Comparison of ENCODE assay signal across 1 cellular context in genomic region chr2:216229488-216229887, GRCh38.
TF ChIP-seq lines count a peak whose summit lies in the region.

No MANE protein-coding gene starts in this region.

TF ChIP-seq in K562, 482 proteins besides CTCF, POLR2A, EP300 and RAD21 (continued from another document and continues in another):
- TF ChIP-seq PHF20 (IDR thresholded peaks at IDR 0.05; ENCODE audit: partially characterized antibody) (no peak), FOXJ2 (tag; IDR thresholded peaks at IDR 0.05) (peak; percentile 28; the same call in 1 of the 2 replicates), TCF15 (CRISPR knock-in tag; IDR thresholded peaks at IDR 0.05) (no peak), ATF7 (IDR thresholded peaks at IDR 0.05) (0 out of 2 replicates have a peak, but pooled peaks have one; percentile 11), SMAD1 (IDR thresholded peaks at IDR 0.05; ENCODE audit: low read depth, low read length, partially characterized antibody) (no peak), ZNF407 (IDR thresholded peaks at IDR 0.05; ENCODE audit: low read depth) (no peak), POU5F1 (IDR thresholded peaks at IDR 0.05; ENCODE audit: borderline replicate concordance, low read depth, low read length, partially characterized antibody) (no peak), MAX (CRISPR knock-in tag; IDR thresholded peaks at IDR 0.05) (no peak), SIN3A (IDR thresholded peaks at IDR 0.05; ENCODE audit: borderline replicate concordance in 2 of 2, control insufficient read depth in 1 of 2, low read depth in 2 of 2, low read length in 2 of 2) (no peak), ZFP1 (CRISPR knock-in tag; IDR thresholded peaks at IDR 0.05) (0 out of 2 replicates have a peak, but pooled peaks have one; percentile 45), ZNF77 (CRISPR knock-in tag; IDR thresholded peaks at IDR 0.05) (no peak), RBBP5 (IDR thresholded peaks at IDR 0.05; ENCODE audit: borderline replicate concordance, insufficient read depth, low read length, poor library complexity, severe bottlenecking) (no peak), ZNF384 (IDR thresholded peaks at IDR 0.05; ENCODE audit: low read depth, low read length) (peak; percentile 78), TCF7 (IDR thresholded peaks at IDR 0.05; ENCODE audit: borderline replicate concordance) (no peak), TRIM24 (IDR thresholded peaks at IDR 0.05) (peak in 1 of 2 experiments; percentile 29; a peak in 1 of 4 replicates), ZKSCAN8 (CRISPR knock-in tag; IDR thresholded peaks at IDR 0.05) (no peak), ZNF764 (CRISPR knock-in tag; IDR thresholded peaks at IDR 0.05; ENCODE audit: low read depth) (no peak), RCOR1 (IDR thresholded peaks at IDR 0.05; ENCODE audit: borderline replicate concordance in 1 of 2, low read depth in 2 of 2, low read length in 2 of 2) (peak in 1 of 2 experiments; percentile 23; a peak in 1 of 4 replicates), HDAC6 (IDR thresholded peaks at IDR 0.05; ENCODE audit: low read depth, low read length) (no peak), MYC (IDR thresholded peaks at IDR 0.05; ENCODE audit: low read depth, low read length) (no peak), MYC (CRISPR knock-in tag; IDR thresholded peaks at IDR 0.05; ENCODE audit: borderline replicate concordance, low read depth) (no peak), ADNP (tag; IDR thresholded peaks at IDR 0.05) (no peak), SMARCA4 (IDR thresholded peaks at IDR 0.05) (peak; percentile 71), XRCC5 (IDR thresholded peaks at IDR 0.05; ENCODE audit: low read depth, low read length) (no peak), PATZ1 (CRISPR knock-in tag; IDR thresholded peaks at IDR 0.05; ENCODE audit: borderline replicate concordance) (no peak), ZFX (CRISPR knock-in tag; IDR thresholded peaks at IDR 0.05) (no peak), MYBL2 (IDR thresholded peaks at IDR 0.05; ENCODE audit: low read depth) (no peak), MYBL2 (CRISPR knock-in tag; IDR thresholded peaks at IDR 0.05; ENCODE audit: borderline replicate concordance) (no peak), GATAD2B (IDR thresholded peaks at IDR 0.05; ENCODE audit: borderline replicate concordance) (no peak), ZBTB43 (CRISPR knock-in tag; IDR thresholded peaks at IDR 0.05) (no peak), SNRNP70 (optimal IDR thresholded peaks at IDR 0.05; ENCODE audit: low read depth, low read length) (no peak), CTBP1 (IDR thresholded peaks at IDR 0.05; ENCODE audit: borderline replicate concordance) (0 out of 2 replicates have a peak, but pooled peaks have one; percentile 22), ELF1 (tag; IDR thresholded peaks at IDR 0.05) (no peak), HEY1 (CRISPR knock-in tag; IDR thresholded peaks at IDR 0.05; ENCODE audit: borderline replicate concordance) (no peak), CHD2 (IDR thresholded peaks at IDR 0.05; ENCODE audit: low read depth, low read length) (no peak), ZNF699 (CRISPR knock-in tag; IDR thresholded peaks at IDR 0.05; ENCODE audit: insufficient replicate concordance) (no peak), HNRNPK (IDR thresholded peaks at IDR 0.05; ENCODE audit: low read depth, low read length, poor library complexity, severe bottlenecking) (no peak), SRSF3 (IDR thresholded peaks at IDR 0.05; ENCODE audit: insufficient read depth, low read length) (no peak), ZNF165 (CRISPR knock-in tag; IDR thresholded peaks at IDR 0.05; ENCODE audit: borderline replicate concordance) (no peak), BHLHE40 (IDR thresholded peaks at IDR 0.05; ENCODE audit: low read length) (no peak), CGGBP1 (CRISPR knock-in tag; IDR thresholded peaks at IDR 0.05) (no peak), HOXB6 (CRISPR knock-in tag; IDR thresholded peaks at IDR 0.05; ENCODE audit: borderline replicate concordance) (no peak), BRF2 (IDR thresholded peaks at IDR 0.05; ENCODE audit: borderline replicate concordance, insufficient read depth, insufficient read length) (no peak), FUS (optimal IDR thresholded peaks at IDR 0.05; ENCODE audit: low read depth, low read length) (no peak), SREBF2 (CRISPR knock-in tag; IDR thresholded peaks at IDR 0.05) (no peak), CBX2 (IDR thresholded peaks at IDR 0.05; ENCODE audit: insufficient read depth, low read length, poor library complexity, severe bottlenecking) (no peak), DPF2 (IDR thresholded peaks at IDR 0.05) (peak; percentile 68), SMARCE1 (IDR thresholded peaks at IDR 0.05) (peak; percentile 49; the same call in 1 of the 2 replicates), POLR2AphosphoS2 (IDR thresholded peaks at IDR 0.05; ENCODE audit: low read length) (no peak), ZBTB5 (IDR thresholded peaks at IDR 0.05) (no peak), ATF4 (CRISPR knock-in tag; IDR thresholded peaks at IDR 0.05) (no peak), MAFF (IDR thresholded peaks at IDR 0.05; ENCODE audit: low read length) (peak; percentile 17; the same call in 1 of the 2 replicates), IRF1 (CRISPR knock-in tag; IDR thresholded peaks at IDR 0.05; ENCODE audit: borderline replicate concordance) (no peak), TAF7 (tag; IDR thresholded peaks at IDR 0.05) (no peak), SP1 (CRISPR knock-in tag; IDR thresholded peaks at IDR 0.05) (no peak)
